Comparison of ENCODE assay signal across 20 cellular contexts in genomic region chr2:71578665-71579371, GRCh38.
A peak's percentile ranks its signal among the peaks of the same experiment; 100 is the strongest.
DNase-seq lines count a peak whose midpoint lies in the region; ATAC-seq, FAIRE-seq and TF ChIP-seq lines count a peak whose summit lies in the region.
"Had no signal": no experiment of that assay in that cellular context is flagged by ENCODE, and none has a peak within 500 bp of the region (broad histone marks: within the 10 kb centered on the region; RNA-seq: fewer than 3 reads in every experiment).

No MANE protein-coding gene starts in this region.

- DNase-seq in breast epithelium (ENCODE audit: low spot score in 2 of 2) = peak in 1 of 2 donors; percentile 77
- no peak for DNase-seq in MCF 10A (ENCODE audit: unreplicated experiment)
- DNase-seq in heart left ventricle = peak in 4 of 5 donors; percentile 46 to 78 (median 64)
- DNase-seq in osteoblast (ENCODE audit: insufficient read length, low spot score, missing footprints) = peak; percentile 96
- DNase-seq in aorta = peak; percentile 81 to 91
- no peak for DNase-seq in urothelium cell line (ENCODE audit: low spot score)
- no peak for DNase-seq in vagina (ENCODE audit: extremely low spot score in 2 of 2)
- DNase-seq: activated T-cell treated with anti-CD3 and anti-CD28 coated beads, Interleukin-2, amount 50 U/mL, for 4 hours; DMS79 treated with DMSO at 0.1 percent for 48 hours; glutamatergic neuron; NCI-H524; SHP77 had no signal

- intact Hi-C loops in breast epithelium (cut with DNase I; ENCODE audit: low total_unique reads) = loop anchor here (1.0 kb wide), 1 partner anchor 24 kb away; no protein-coding TSS in a partner anchor
- intact Hi-C loops in MCF 10A (cut with micrococcal nuclease) = no loop called here
- intact Hi-C loops in heart left ventricle (cut with DNase I) = no loop called here
- intact Hi-C loops in aorta (cut with DNase I) = no loop called here
- intact Hi-C loops in vagina (cut with DNase I) = no loop called here

- WGBS in heart left ventricle, 4 donors = 64 to 79% (median 72%) methylated on average over 25 of the region's 25 CpGs
- WGBS in aorta, 2 donors = 30 to 31% methylated on average over 25 of the region's 25 CpGs

- H3K4me3 ChIP-seq in breast epithelium = peak overlapping the region in 2 of 3 donors; percentile 29 to 55
- peak overlapping the region in 4 of 12 donors; percentile 14 to 34 (median 22) for H3K4me3 ChIP-seq in heart left ventricle
- H3K4me3 ChIP-seq in osteoblast (ENCODE audit: insufficient read depth, low read length) = peak overlapping the region; percentile 48
- no peak overlapping the region for H3K4me3 ChIP-seq in aorta (ENCODE audit: low read length in 2 of 2)
- no peak overlapping the region for H3K4me3 ChIP-seq in vagina
- H3K4me3 ChIP-seq: cardiac muscle cell, mucosa of descending colon, smooth muscle cell had no signal

- peak overlapping the region; percentile 73 for H3K4me2 ChIP-seq in osteoblast (ENCODE audit: insufficient read depth, low read length)
- H3K4me2 ChIP-seq: smooth muscle cell had no signal

- H4K20me1 ChIP-seq in osteoblast (ENCODE audit: insufficient read depth, low read length) = no peaks in the 10 kb centered on the region

- no peak for FAIRE-seq in urothelium cell line (lab: Jason Lieb, UNC)
- FAIRE-seq: GM18507 had no signal

- H3K36me3 Mint-ChIP-seq in MCF 10A (ENCODE audit: insufficient read depth, unreplicated experiment) = no peaks in the 10 kb centered on the region

- BruUV-seq in MCF 10A (replicated peaks; lab: Mats Ljungman, UMichigan) = no TSS peak

- H3K27me3 Mint-ChIP-seq in MCF 10A (ENCODE audit: insufficient read depth, unreplicated experiment) = no peaks in the 10 kb centered on the region

- H3K27ac ChIP-seq in breast epithelium (peak overlapping the region; percentile 70 to 86), heart left ventricle (peak overlapping the region in 9 of 12 donors; percentile 8 to 70 (median 65)), osteoblast (ENCODE audit: low read depth, low read length) (no peak overlapping the region), aorta (ENCODE audit: low read depth in 1 of 2, low read length in 2 of 2) (peak overlapping the region in 1 of 2 donors; percentile 64), vagina (no peak overlapping the region)
- H3K27ac ChIP-seq: 22Rv1, cardiac muscle cell, HL-60 had no signal

- H3K4me1 ChIP-seq in breast epithelium = no peaks in the 10 kb centered on the region
- peaks cover 0 to 21% (median 8%) of the 10 kb centered on the region in 12 donors for H3K4me1 ChIP-seq in heart left ventricle
- H3K4me1 ChIP-seq in osteoblast (ENCODE audit: insufficient read depth, low read length) = peaks cover 11% of the 10 kb centered on the region
- H3K4me1 ChIP-seq in aorta (ENCODE audit: control insufficient read depth in 1 of 2, insufficient read depth in 2 of 2, low read length in 2 of 2) = no peaks in the 10 kb centered on the region
- no peaks in the 10 kb centered on the region for H3K4me1 ChIP-seq in vagina

- H3K36me3 ChIP-seq in breast epithelium = no peaks in the 10 kb centered on the region
- peaks cover 0 to 22% (median 3%) of the 10 kb centered on the region in 9 donors for H3K36me3 ChIP-seq in heart left ventricle
- no peaks in the 10 kb centered on the region for H3K36me3 ChIP-seq in osteoblast (ENCODE audit: insufficient read depth, low read length)
- no peaks in the 10 kb centered on the region for H3K36me3 ChIP-seq in aorta (ENCODE audit: control insufficient read depth in 1 of 2, insufficient read depth in 2 of 2, low read length in 1 of 2)
- H3K36me3 ChIP-seq in vagina = no peaks in the 10 kb centered on the region
- H3K36me3 ChIP-seq: cardiac muscle cell had no signal

- no peaks in the 10 kb centered on the region for H3K79me2 ChIP-seq in osteoblast (ENCODE audit: insufficient read depth, low read length)

- TF ChIP-seq CTCF in breast epithelium (IDR thresholded peaks at IDR 0.05) (no peak), MCF 10A (IDR thresholded peaks at IDR 0.05; ENCODE audit: unreplicated experiment) (no peak), heart left ventricle (IDR thresholded peaks at IDR 0.05) (no peak), osteoblast (IDR thresholded peaks at IDR 0.05; ENCODE audit: extremely low read depth, low read depth, low read length) (no peak), vagina (IDR thresholded peaks at IDR 0.05) (no peak)

- H3K27ac Mint-ChIP-seq in MCF 10A (ENCODE audit: low read depth, unreplicated experiment) = no peak overlapping the region
- H3K27ac Mint-ChIP-seq: WTC11 had no signal

- TF ChIP-seq POLR2A in breast epithelium (IDR thresholded peaks at IDR 0.05) (no peak), heart left ventricle (IDR thresholded peaks at IDR 0.05) (no peak), vagina (IDR thresholded peaks at IDR 0.05) (no peak)

- H3K4me1 Mint-ChIP-seq in MCF 10A (ENCODE audit: insufficient read depth, unreplicated experiment) = no peaks in the 10 kb centered on the region
- H3K4me1 Mint-ChIP-seq: WTC11 had no signal

- H3K9me3 ChIP-seq in breast epithelium (no peaks in the 10 kb centered on the region), heart left ventricle (no peaks in the 10 kb centered on the region), osteoblast (ENCODE audit: low read depth, low read length) (no peaks in the 10 kb centered on the region), aorta (ENCODE audit: control insufficient read depth, low read length) (no peaks in the 10 kb centered on the region), vagina (no peaks in the 10 kb centered on the region)
- H3K9me3 ChIP-seq: mucosa of descending colon had no signal

- CTCF ChIA-PET in MCF 10A (lab: Yijun Ruan, JAX) = interaction anchor here (1.5 kb wide), 1 partner anchor 31 kb away, joined by 6 read pairs; no protein-coding TSS in a partner anchor

- H3K9me3 Mint-ChIP-seq in MCF 10A (ENCODE audit: unreplicated experiment) = no peaks in the 10 kb centered on the region
- H3K9me3 Mint-ChIP-seq: activated T-cell treated with anti-CD3 and anti-CD28 coated beads, Interleukin-2, amount 50 U/mL, for 4 hours; WTC11 had no signal

- ATAC-seq in heart left ventricle (peak in 3 of 4 donors; percentile 57 to 81 (median 75)), aorta (ENCODE audit: low FRiP score) (peak; percentile 53), GM21825 (IDR thresholded peaks at IDR 0.05; ENCODE audit: unreplicated experiment) (no peak)
- ATAC-seq: activated T-cell treated with anti-CD3 and anti-CD28 coated beads, Interleukin-2, amount 50 U/mL, for 4 hours; mucosa of descending colon; WTC11 had no signal

- H3K27me3 ChIP-seq in breast epithelium (no peaks in the 10 kb centered on the region), heart left ventricle (no peaks in the 10 kb centered on the region), osteoblast (ENCODE audit: insufficient read depth, low read length) (no peaks in the 10 kb centered on the region), aorta (ENCODE audit: control insufficient read depth in 1 of 2, insufficient read depth in 2 of 2, low read length in 1 of 2) (no peaks in the 10 kb centered on the region), vagina (no peaks in the 10 kb centered on the region)
- H3K27me3 ChIP-seq: cardiac muscle cell had no signal

- POLR2A ChIA-PET in MCF 10A (lab: Yijun Ruan, JAX) = no interaction called here

- peak overlapping the region; percentile 84 for H2AFZ ChIP-seq in osteoblast (ENCODE audit: low read length)

- H3K4me3 Mint-ChIP-seq in MCF 10A (ENCODE audit: unreplicated experiment) = no peak overlapping the region
- H3K4me3 Mint-ChIP-seq: activated T-cell treated with anti-CD3 and anti-CD28 coated beads, Interleukin-2, amount 50 U/mL, for 4 hours; WTC11 had no signal

Comparison
In these comparisons a context has a peak if more than half of its experiments do, and no peak if none do; other contexts are left out.
1. DNase-seq: peak in heart left ventricle (4 of 5), osteoblast (single experiment) and aorta (2 of 2); none in MCF 10A (single experiment), urothelium cell line (single experiment) and vagina (0 of 2).
2. H3K27ac ChIP-seq: peak in breast epithelium (2 of 2) and heart left ventricle (9 of 12); none in osteoblast (single experiment) and vagina (single experiment).
3. H3K4me3 ChIP-seq: peak in breast epithelium (2 of 3) and osteoblast (single experiment); none in aorta (0 of 2) and vagina (0 of 2).